ENCODE assay signal across 8 cellular contexts in genomic region chr11:17013548-17014320, GRCh38. TPM values are rescaled to one million over a fixed set of nuclear protein-coding genes. Genes with fewer than 3 reads are reported as not detected.
DNase-seq lines count a peak whose midpoint lies in the region; ATAC-seq and TF ChIP-seq lines count a peak whose summit lies in the region.

No MANE protein-coding gene starts in this region.

- H3K36me3 ChIP-seq in PC-3 (ENCODE audit: low read depth, low read length): peaks cover 4% of the 10 kb centered on the region; the same call in 1 of the 2 replicates

- H3K4me2 ChIP-seq in PC-3 (ENCODE audit: low read length): peak overlapping the region; percentile 92

- no peaks in the 10 kb centered on the region for H3K27me3 ChIP-seq in PC-3 (ENCODE audit: low read length)

- WGBS in lower leg skin, 2 donors: 1 to 7% methylated on average over 13 to 18 of the region's 85 CpGs

- H2AFZ ChIP-seq in PC-3 (ENCODE audit: low read length): peak overlapping the region; percentile 70

- no peaks in the 10 kb centered on the region for H3K9me3 ChIP-seq in PC-3 (ENCODE audit: low read length)

- no peaks in the 10 kb centered on the region for H3K9me2 ChIP-seq in PC-3 (replicated peaks; ENCODE audit: low read length)

- no peaks in the 10 kb centered on the region for H3F3A ChIP-seq in PC-3 (ENCODE audit: low read length, unreplicated experiment)

- peak; percentile 36 for DNase-seq in PC-3
- peak; percentile 19 for DNase-seq in central memory CD4-positive, alpha-beta T cell
- DNase-seq in lower leg skin (ENCODE audit: low spot score in 2 of 2): peak in 1 of 2 donors; percentile 85
- peak in 4 of 49 donors; percentile 12 to 33 (median 16) for DNase-seq in substantia nigra (lab: John Stamatoyannopoulos, UW)

- peaks cover 30% of the 10 kb centered on the region for H3K4me1 ChIP-seq in PC-3 (ENCODE audit: insufficient read depth, low read length)

- BruUV-seq in PC-3 (replicated peaks; lab: Mats Ljungman, UMichigan): no TSS peak

- peak; percentile 44 for ATAC-seq in GM21723 (IDR thresholded peaks at IDR 0.05; ENCODE audit: unreplicated experiment)
- ATAC-seq in PC-3: peak; percentile 9
- no peak for ATAC-seq in HG02870 (IDR thresholded peaks at IDR 0.05; ENCODE audit: unreplicated experiment)
- ATAC-seq in HG02571 (IDR thresholded peaks at IDR 0.05; ENCODE audit: unreplicated experiment): no peak
- no peak for ATAC-seq in HG02981 (IDR thresholded peaks at IDR 0.05; ENCODE audit: unreplicated experiment)

- no peaks in the 10 kb centered on the region for H4K20me1 ChIP-seq in PC-3 (ENCODE audit: low read length)

- POLR2A ChIA-PET in PC-3 (lab: Charles Lee; ENCODE audit: unreplicated experiment): no interaction called here

- H3K4me3 ChIP-seq in PC-3 (ENCODE audit: low read length): peak overlapping the region; percentile 87
- H3K4me3 ChIP-seq in lower leg skin (ENCODE audit: low read depth, poor library complexity, severe bottlenecking): peak overlapping the region; percentile 35

- H3K27ac ChIP-seq in PC-3 (ENCODE audit: low read length): peak overlapping the region; percentile 86
- peak overlapping the region; percentile 53 for H3K27ac ChIP-seq in substantia nigra (ENCODE audit: low read depth, low read length, poor library complexity, severe bottlenecking)

- peaks cover 38% of the 10 kb centered on the region for H3K79me2 ChIP-seq in PC-3 (ENCODE audit: low read length)

- TF ChIP-seq CTCF in PC-3 (conservative IDR thresholded peaks at IDR 0.05; ENCODE audit: low read depth, low read length): no peak
- no peak for TF ChIP-seq CTCF in lower leg skin (IDR thresholded peaks at IDR 0.05)

- no peak for TF ChIP-seq POLR2A in lower leg skin (IDR thresholded peaks at IDR 0.05)

- peak overlapping the region; percentile 75 for H3K9ac ChIP-seq in PC-3 (ENCODE audit: low read length)

- CTCF ChIA-PET in PC-3 (lab: Charles Lee): interaction anchor here (0.6 to 1.0 kb wide), 3 partner anchors 50 to 194 kb away, joined by 3 read pairs; no protein-coding TSS in a partner anchor

- intact Hi-C loops in PC-3 (cut with micrococcal nuclease) (loop anchor here (2.0 kb wide), 3 partner anchors 49 to 67 kb away; partner anchors contain the start of gene RPS13), lower leg skin (cut with DNase I; ENCODE audit: low total_unique reads) (no loop called here)

RNA-seq across cellular contexts. Expression of gene PLEKHA7, which starts 0.5 kb away (rescaled TPM):
- total RNA-seq in PC-3 (2014; rRNA removed): 18.4 and 20.7 TPM in 2 replicates
- 10 to 100 TPM; 16.9 to 35.1 (median 24.1) TPM for total RNA-seq in lower leg skin

Comparison
In these comparisons a context has a peak if more than half of its experiments do, and no peak if none do; other contexts are left out.
1. ATAC-seq: peak in GM21723 (single experiment) and PC-3 (single experiment); none in HG02870 (single experiment), HG02571 (single experiment) and HG02981 (single experiment).